ENCODE assay signal across 7 cellular contexts in the genomic region with DNA sequence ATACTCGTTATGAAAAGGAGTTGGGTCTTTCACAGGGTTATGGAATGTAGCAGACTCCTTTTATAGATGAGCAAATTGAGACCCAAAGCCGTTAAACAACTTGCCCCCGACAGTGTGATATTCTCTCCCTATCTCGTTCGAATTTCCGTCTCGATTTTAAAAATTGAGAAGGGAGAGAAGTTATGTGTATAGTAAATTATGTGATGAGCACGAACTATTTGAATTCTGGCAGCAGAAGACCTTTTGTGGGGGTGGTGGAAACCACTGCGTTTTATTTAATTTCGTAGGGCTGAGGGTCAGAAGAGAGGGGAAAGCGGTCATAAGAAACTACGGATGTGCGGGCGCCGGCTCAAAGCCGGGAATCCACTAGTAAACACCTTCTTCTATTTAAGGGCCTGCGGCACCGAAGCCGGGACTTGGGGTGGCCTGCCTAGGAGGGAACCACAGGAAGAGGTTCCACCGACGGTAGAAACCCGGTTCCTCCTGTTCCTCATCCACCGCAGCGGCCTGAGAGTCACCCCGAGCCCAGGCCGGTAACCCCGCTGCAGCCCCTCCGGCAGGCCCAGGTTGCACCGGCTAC. TPM values are rescaled to one million over a fixed set of nuclear protein-coding genes. Genes with fewer than 3 reads are reported as not detected.
A peak's percentile ranks its signal among the peaks of the same experiment; 100 is the strongest.
DNase-seq lines count a peak whose midpoint lies in the region; ATAC-seq and TF ChIP-seq lines count a peak whose summit lies in the region.

No MANE protein-coding gene starts in this region.

- peak overlapping the region; percentile 98 for H3K4me3 ChIP-seq in GM12865 (ENCODE audit: low read depth, low read length)
- peak overlapping the region; percentile 94 for H3K4me3 ChIP-seq in LNCaP clone FGC (ENCODE audit: low read depth, low read length)
- peak overlapping the region in 3 of 4 donors; percentile 18 to 95 (median 84) for H3K4me3 ChIP-seq in adrenal gland
- H3K4me3 ChIP-seq in iPS-18a (ENCODE audit: low read length), result peak overlapping the region; percentile 65
- peak overlapping the region; percentile 55 to 96 (median 80) for H3K4me3 ChIP-seq in spleen

- TF ChIP-seq POLR2A in adrenal gland (IDR thresholded peaks at IDR 0.05) (no peak), spleen (IDR thresholded peaks at IDR 0.05) (no peak)

- H3K36me3 ChIP-seq in adrenal gland (replicated peaks in 1 of 2) (no peaks in the 10 kb centered on the region), iPS-18a (ENCODE audit: control insufficient read depth, low read depth, low read length) (no peaks in the 10 kb centered on the region), spleen (peaks cover 0 to 5% (median 0%) of the 10 kb centered on the region in 6 donors)

- TF ChIP-seq CTCF in GM12865 (IDR thresholded peaks at IDR 0.05; ENCODE audit: insufficient read depth, low read depth, low read length, missing control alignments) (no peak), LNCaP clone FGC (IDR thresholded peaks at IDR 0.05; ENCODE audit: control insufficient read depth, extremely low read depth, insufficient read depth) (no peak), adrenal gland (IDR thresholded peaks at IDR 0.05) (no peak), spleen (IDR thresholded peaks at IDR 0.05 in 8 of 11, conservative IDR thresholded peaks at IDR 0.05 in 3 of 11) (no peak)

- H3K4me1 ChIP-seq in adrenal gland (replicated peaks in 1 of 2) (peaks cover 12 to 29% of the 10 kb centered on the region in 2 donors), iPS-18a (ENCODE audit: control insufficient read depth, low read depth, low read length) (peaks cover 12% of the 10 kb centered on the region), spleen (peaks cover 18 to 43% (median 29%) of the 10 kb centered on the region in 6 donors)

- 4 to 22% (median 13%) methylated on average over 8 to 29 of the region's 29 CpGs for WGBS in adrenal gland, 4 donors
- WGBS in spleen, 5 donors, result 1 to 8% (median 2%) methylated on average over 19 to 29 of the region's 29 CpGs

- no peaks in the 10 kb centered on the region for H3K27me3 ChIP-seq in adrenal gland
- no peaks in the 10 kb centered on the region for H3K27me3 ChIP-seq in iPS-18a (ENCODE audit: control insufficient read depth, insufficient read depth, low read length)
- no peaks in the 10 kb centered on the region for H3K27me3 ChIP-seq in spleen (replicated peaks in 1 of 7)

- peak overlapping the region; percentile 99 for H3K9ac ChIP-seq in iPS-18a (ENCODE audit: low read length)

- H3K27ac ChIP-seq in adrenal gland (peak overlapping the region; percentile 98 to 100 (median 99)), iPS-18a (ENCODE audit: low read length) (peak overlapping the region; percentile 80), spleen (peak overlapping the region; percentile 99 to 100 (median 100))

- H3K9me3 ChIP-seq in adrenal gland (replicated peaks in 1 of 3) (no peaks in the 10 kb centered on the region), iPS-18a (ENCODE audit: control insufficient read depth, low read depth, low read length) (no peaks in the 10 kb centered on the region), spleen (no peaks in the 10 kb centered on the region)

- intact Hi-C loops in adrenal gland (cut with DNase I) (loop anchor here in 1 of 2 donors (10.0 kb wide), 1 partner anchor 112 kb away; a partner anchor contains a TSS), spleen (cut with DNase I; ENCODE audit: low total_unique reads) (no loop called here)

- peak; percentile 7 for ATAC-seq in GM21576 (IDR thresholded peaks at IDR 0.05; ENCODE audit: unreplicated experiment)

- peak; percentile 54 for DNase-seq in GM12865 (ENCODE audit: low read depth)
- DNase-seq in LNCaP clone FGC (ENCODE audit: low read depth), result no peak
- DNase-seq in adrenal gland, result peak in 5 of 7 donors; percentile 33 to 61 (median 39)
- DNase-seq in spleen, result no peak
- no peak for DNase-seq in dedifferentiated amniotic fluid mesenchymal stem cell (ENCODE audit: extremely low spot score)

RNA-seq across cellular contexts. Expression of a gene that starts 1.5 kb away (rescaled TPM):
- total RNA-seq in adrenal gland (100 to 1,000 TPM; 199 to 391 (median 270) TPM), spleen (100 to 1,000 TPM; 248 to 448 (median 360) TPM)
- polyA plus RNA-seq in adrenal gland (100 to 1,000 TPM in 1 of 3 donors, 10 to 100 TPM in 2; 59.4 to 123 (median 64.7) TPM), spleen (10 to 100 TPM; 43.8 to 76.0 (median 61.2) TPM)

Comparison
In these comparisons a context has a peak if more than half of its experiments do, and no peak if none do; other contexts are left out.
1. DNase-seq: peak in GM12865 (single experiment) and adrenal gland (5 of 7); none in LNCaP clone FGC (single experiment), spleen (single experiment) and dedifferentiated amniotic fluid mesenchymal stem cell (single experiment).
2. Peak in every context shown above with its lines, with median percentiles within 50 percentile points of each other: H3K4me3 ChIP-seq and H3K27ac ChIP-seq.